1 cellular context compared by ENCODE assay signal in the genomic region with DNA sequence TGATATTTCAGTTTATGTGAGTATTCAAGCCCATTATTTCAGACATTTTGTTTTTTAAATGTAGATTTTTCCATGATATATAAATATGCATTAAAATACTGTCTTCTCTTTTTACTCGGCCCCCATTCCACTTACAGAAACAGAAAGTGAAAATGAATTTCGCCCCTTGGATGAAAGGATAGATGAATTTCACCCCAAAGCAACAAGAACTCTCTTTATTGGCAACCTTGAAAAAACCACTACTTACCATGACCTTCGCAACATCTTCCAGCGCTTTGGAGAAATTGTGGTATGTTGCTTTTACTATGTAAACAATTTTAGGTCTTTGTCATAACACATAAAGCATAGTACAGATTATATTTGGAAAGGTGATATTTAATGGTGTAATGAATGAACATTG.
TF ChIP-seq lines count a peak whose summit lies in the region.

No MANE protein-coding gene starts in this region.

TF ChIP-seq in HCT116, 20 proteins besides CTCF, POLR2A, EP300 and RAD21 (continued from another document):
- TF ChIP-seq REST (IDR thresholded peaks at IDR 0.05; ENCODE audit: low read depth): no peak
- no peak for TF ChIP-seq FOSL1 (IDR thresholded peaks at IDR 0.05; ENCODE audit: low read depth)
- TF ChIP-seq SRF (IDR thresholded peaks at IDR 0.05; ENCODE audit: low read depth): no peak
- no peak for TF ChIP-seq TCF7L2 (IDR thresholded peaks at IDR 0.05; ENCODE audit: borderline replicate concordance, extremely low read depth, insufficient read depth, insufficient read length)
- TF ChIP-seq ZNF274 (IDR thresholded peaks at IDR 0.05; ENCODE audit: low read depth, low read length): no peak
- no peak for TF ChIP-seq SP1 (IDR thresholded peaks at IDR 0.05; ENCODE audit: low read depth)
- TF ChIP-seq CBX3 (IDR thresholded peaks at IDR 0.05; ENCODE audit: low read depth): no peak
- no peak for TF ChIP-seq EZH2 (IDR thresholded peaks at IDR 0.05)
- TF ChIP-seq ATF3 (IDR thresholded peaks at IDR 0.05): no peak
- TF ChIP-seq EZH2phosphoT487 (IDR thresholded peaks at IDR 0.05; ENCODE audit: borderline replicate concordance): no peak
- no peak for TF ChIP-seq YY1 (IDR thresholded peaks at IDR 0.05; ENCODE audit: extremely low read depth, insufficient replicate concordance, low read depth, low read length)
- TF ChIP-seq SIN3A (IDR thresholded peaks at IDR 0.05; ENCODE audit: low read depth): no peak
